8 cellular contexts compared by ENCODE assay signal in genomic region chr15:52180196-52180835, GRCh38. TPM values are rescaled to one million over a fixed set of nuclear protein-coding genes. Genes with fewer than 3 reads are reported as not detected.
DNase-seq lines count a peak whose midpoint lies in the region; ATAC-seq, FAIRE-seq and TF ChIP-seq lines count a peak whose summit lies in the region.

No MANE protein-coding gene starts in this region.

- H3K4me3 Mint-ChIP-seq in endothelial cell (ENCODE audit: unreplicated experiment): peak overlapping the region; percentile 83
- peak overlapping the region; percentile 86 to 92 (median 92) for H3K4me3 Mint-ChIP-seq in nephron

- H3K9me3 Mint-ChIP-seq in endothelial cell (ENCODE audit: unreplicated experiment) (no peaks in the 10 kb centered on the region), nephron (no peaks in the 10 kb centered on the region)

- H3K4me1 Mint-ChIP-seq in endothelial cell (ENCODE audit: unreplicated experiment): peaks cover 4% of the 10 kb centered on the region
- H3K4me1 Mint-ChIP-seq in nephron: peaks cover 10% of the 10 kb centered on the region

- no peaks in the 10 kb centered on the region for H3K9me3 ChIP-seq in AG04450 (ENCODE audit: control insufficient read depth, insufficient read depth, low read length)

- H3K36me3 Mint-ChIP-seq in endothelial cell (ENCODE audit: low read depth, unreplicated experiment) (no peaks in the 10 kb centered on the region), nephron (ENCODE audit: low read depth) (no peaks in the 10 kb centered on the region)

- peak; percentile 86 for FAIRE-seq in GM19239 (lab: Jason Lieb, UNC)

- H3K27ac Mint-ChIP-seq in endothelial cell (ENCODE audit: unreplicated experiment): no peak overlapping the region
- H3K27ac Mint-ChIP-seq in nephron: peak overlapping the region in 1 of 3 experiments; percentile 74

- DNase-seq in AG04450 (ENCODE audit: low read depth, low spot score) (no peak), GM19239 (ENCODE audit: insufficient read length, low spot score) (peak; percentile 48), endothelial cell (ENCODE audit: low spot score) (peak; percentile 18), ureter (ENCODE audit: low spot score) (no peak), inferior parietal cortex (ENCODE audit: extremely low spot score) (no peak)
- DNase-seq in activated CD4-positive, CD25-positive, alpha-beta regulatory T cell treated with anti-CD3 and anti-CD28 coated beads, Interleukin-2, amount 50 U/mL, for 16 hours (ENCODE audit: low read depth, low spot score): peak; percentile 7

- CTCF ChIA-PET in AG04450 (lab: Charles Lee): interaction anchor here (0.6 to 2.1 kb wide), 4 partner anchors 28 to 290 kb away, joined by 3 to 15 read pairs (median 6); no protein-coding TSS in a partner anchor

- peak overlapping the region; percentile 22 for H3K27ac ChIP-seq in AG04450 (ENCODE audit: low read depth, low read length)

- POLR2A ChIA-PET in AG04450 (lab: Yijun Ruan, JAX): no interaction called here

- H3K27me3 Mint-ChIP-seq in endothelial cell (ENCODE audit: unreplicated experiment) (peaks cover 6% of the 10 kb centered on the region), nephron (ENCODE audit: low read depth) (peaks cover 45% of the 10 kb centered on the region)

- ATAC-seq in HG03196 (IDR thresholded peaks at IDR 0.05; ENCODE audit: unreplicated experiment): peak; percentile 17

- H3K4me3 ChIP-seq in AG04450 (ENCODE audit: low read depth, low read length): peak overlapping the region; percentile 90

- no peak for TF ChIP-seq CTCF in AG04450 (IDR thresholded peaks at IDR 0.05; ENCODE audit: low read depth, low read length)
- no peak for TF ChIP-seq CTCF in endothelial cell (IDR thresholded peaks at IDR 0.05; ENCODE audit: unreplicated experiment)
- TF ChIP-seq CTCF in nephron (IDR thresholded peaks at IDR 0.05; ENCODE audit: unreplicated experiment in 3 of 3): no peak

- H3K27me3 ChIP-seq in AG04450 (ENCODE audit: control insufficient read depth, insufficient read depth, low read length): no peaks in the 10 kb centered on the region

RNA-seq across cellular contexts. Expression of gene GNB5, which starts 10.9 kb away (rescaled TPM):
- 43.6 and 43.7 TPM in 2 replicates for polyA plus RNA-seq in AG04450 (2011; rRNA removed)
- polyA minus RNA-seq in AG04450 (2011; rRNA and poly(A)+ RNA removed): 29.9 and 30.4 TPM in 2 replicates
- total RNA-seq in endothelial cell (ENCODE audit: unreplicated experiment): 11.7 TPM
- total RNA-seq in ureter: 29.4 TPM

Comparison
In these comparisons a context has a peak if more than half of its experiments do, and no peak if none do; other contexts are left out.
1. DNase-seq: peak in GM19239 (single experiment), activated CD4-positive, CD25-positive, alpha-beta regulatory T cell treated with anti-CD3 and anti-CD28 coated beads, Interleukin-2, amount 50 U/mL, for 16 hours (single experiment) and endothelial cell (single experiment); none in AG04450 (single experiment), ureter (single experiment) and inferior parietal cortex (single experiment).